ENCODE assay signal across 24 cellular contexts in the genomic region with DNA sequence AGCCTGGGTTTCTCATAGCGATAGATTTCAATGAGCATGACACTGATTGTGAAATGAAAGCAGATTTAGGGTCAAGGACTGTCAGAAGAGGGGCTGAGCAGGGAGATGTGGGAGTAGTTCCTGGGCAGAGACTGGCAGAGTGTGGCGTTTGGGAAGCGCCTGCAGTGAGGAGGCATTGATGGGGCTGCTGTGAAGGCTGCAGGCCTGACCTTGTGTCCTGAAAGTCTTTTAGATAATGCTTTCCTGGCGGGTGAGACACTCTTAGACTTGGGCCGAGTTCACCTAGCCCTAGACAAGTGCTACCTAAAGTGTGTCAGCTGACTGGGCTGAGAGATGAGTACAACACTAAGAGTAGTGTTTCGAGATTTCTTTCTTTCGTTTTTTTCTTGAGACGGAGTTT. TPM values are rescaled to one million over a fixed set of nuclear protein-coding genes. Genes with fewer than 3 reads are reported as not detected.
DNase-seq lines count a peak whose midpoint lies in the region; ATAC-seq and TF ChIP-seq lines count a peak whose summit lies in the region.
"Had no signal": no experiment of that assay in that cellular context is flagged by ENCODE, and none has a peak within 500 bp of the region (broad histone marks: within the 10 kb centered on the region; RNA-seq: fewer than 3 reads in every experiment).

No MANE protein-coding gene starts in this region.

- no peak overlapping the region for H3K4me3 ChIP-seq in WERI-Rb-1 (ENCODE audit: low read depth, low read length)
- H3K4me3 ChIP-seq: ovary, SJCRH30 had no signal

- intact Hi-C loops in left ventricle myocardium superior (cut with micrococcal nuclease), result no loop called here

- H3K27ac ChIP-seq in WERI-Rb-1, result no peak overlapping the region
- H3K27ac ChIP-seq: KMS-11, ovary, SJCRH30 had no signal

- H3K9me3 Mint-ChIP-seq in osteocyte (ENCODE audit: unreplicated experiment), result no peaks in the 10 kb centered on the region
- H3K9me3 Mint-ChIP-seq in stimulated activated memory B cell treated with anti-CD40 and anti-IgM and Interleukin-4, amounts not matched to agents 10 μg/mL and 1 μg/mL and 100 μg/mL, for 72 hours, result no peaks in the 10 kb centered on the region
- H3K9me3 Mint-ChIP-seq: naive thymus-derived CD4-positive, alpha-beta T cell had no signal

- no peaks in the 10 kb centered on the region for H3K36me3 ChIP-seq in WERI-Rb-1
- H3K36me3 ChIP-seq: ovary, SJCRH30 had no signal

- peaks cover 12% of the 10 kb centered on the region for H3K4me1 Mint-ChIP-seq in T-helper 17 cell
- H3K4me1 Mint-ChIP-seq in osteocyte (ENCODE audit: unreplicated experiment), result peaks cover 52% of the 10 kb centered on the region
- peaks cover 8% of the 10 kb centered on the region for H3K4me1 Mint-ChIP-seq in stimulated activated memory B cell treated with anti-CD40 and anti-IgM and Interleukin-4, amounts not matched to agents 10 μg/mL and 1 μg/mL and 100 μg/mL, for 72 hours
- H3K4me1 Mint-ChIP-seq: CD14-positive monocyte had no signal

- H3K36me3 Mint-ChIP-seq in T-helper 17 cell (ENCODE audit: low read depth) (peaks cover 4% of the 10 kb centered on the region), osteocyte (ENCODE audit: unreplicated experiment) (no peaks in the 10 kb centered on the region)
- H3K36me3 Mint-ChIP-seq in stimulated activated memory B cell treated with anti-CD40 and anti-IgM and Interleukin-4, amounts not matched to agents 10 μg/mL and 1 μg/mL and 100 μg/mL, for 72 hours, result peaks cover 22% of the 10 kb centered on the region
- H3K36me3 Mint-ChIP-seq: CD14-positive monocyte had no signal

- H3K4me3 Mint-ChIP-seq in T-helper 17 cell (no peak overlapping the region), osteocyte (ENCODE audit: unreplicated experiment) (no peak overlapping the region)
- H3K4me3 Mint-ChIP-seq in stimulated activated memory B cell treated with anti-CD40 and anti-IgM and Interleukin-4, amounts not matched to agents 10 μg/mL and 1 μg/mL and 100 μg/mL, for 72 hours, result no peak overlapping the region
- H3K4me3 Mint-ChIP-seq: activated naive CD8-positive, alpha-beta T cell; CD14-positive monocyte had no signal

- peak overlapping the region; percentile 39 for H3K27ac Mint-ChIP-seq in T-helper 17 cell
- peak overlapping the region; percentile 73 for H3K27ac Mint-ChIP-seq in osteocyte (ENCODE audit: unreplicated experiment)
- H3K27ac Mint-ChIP-seq in stimulated activated memory B cell treated with anti-CD40 and anti-IgM and Interleukin-4, amounts not matched to agents 10 μg/mL and 1 μg/mL and 100 μg/mL, for 72 hours, result no peak overlapping the region
- H3K27ac Mint-ChIP-seq: activated naive CD8-positive, alpha-beta T cell had no signal

- H3K27me3 Mint-ChIP-seq in T-helper 17 cell (no peaks in the 10 kb centered on the region), osteocyte (ENCODE audit: unreplicated experiment) (no peaks in the 10 kb centered on the region)
- H3K27me3 Mint-ChIP-seq in stimulated activated memory B cell treated with anti-CD40 and anti-IgM and Interleukin-4, amounts not matched to agents 10 μg/mL and 1 μg/mL and 100 μg/mL, for 72 hours, result no peaks in the 10 kb centered on the region
- H3K27me3 Mint-ChIP-seq: activated naive CD8-positive, alpha-beta T cell; naive thymus-derived CD4-positive, alpha-beta T cell had no signal

- no peaks in the 10 kb centered on the region for H3K9me3 ChIP-seq in T-helper 17 cell (ENCODE audit: control insufficient read depth, low read length, poor library complexity, severe bottlenecking)
- H3K9me3 ChIP-seq in WERI-Rb-1 (ENCODE audit: severe bottlenecking), result no peaks in the 10 kb centered on the region
- H3K9me3 ChIP-seq: ovary, SJCRH30 had no signal

- ATAC-seq in T-helper 17 cell (no peak), left ventricle myocardium superior (peak; percentile 81), HG03280 (IDR thresholded peaks at IDR 0.05; ENCODE audit: unreplicated experiment) (no peak), GM21786 (IDR thresholded peaks at IDR 0.05; ENCODE audit: unreplicated experiment) (no peak)
- no peak for ATAC-seq in stimulated activated memory B cell treated with anti-CD40 and anti-IgM and Interleukin-4, amounts not matched to agents 10 μg/mL and 1 μg/mL and 100 μg/mL, for 72 hours
- ATAC-seq: naive thymus-derived CD4-positive, alpha-beta T cell; sciatic nerve had no signal

- DNase-seq in DMS79 (lab: John Stamatoyannopoulos, UW), result peak; percentile 26
- DNase-seq in T-helper 17 cell, result no peak
- no peak for DNase-seq in left ventricle myocardium superior
- no peak for DNase-seq in osteocyte (ENCODE audit: extremely low spot score, unreplicated experiment)
- DNase-seq in WERI-Rb-1, result no peak
- DNase-seq: activated CD4-positive, alpha-beta T cell treated with anti-CD3 and anti-CD28 coated beads, Interleukin-2, amount 50 U/mL, for 1 hour; effector CD4-positive, alpha-beta T cell; EL; HCEC 1CT; mesendoderm; naive thymus-derived CD4-positive, alpha-beta T cell; NCI-H187 treated with DMSO at 0.1 percent for 48 hours; NCI-H446; ovary; SJCRH30; stimulated activated CD4-positive, alpha-beta T cell treated with anti-CD3 and anti-CD28 coated beads, Interleukin-15, amount 100 ng/mL, for 24 hours; substantia nigra had no signal

- TF ChIP-seq CTCF in osteocyte (IDR thresholded peaks at IDR 0.05) (no peak), WERI-Rb-1 (IDR thresholded peaks at IDR 0.05; ENCODE audit: low read depth, low read length) (no peak)

- no peaks in the 10 kb centered on the region for H3K27me3 ChIP-seq in WERI-Rb-1 (ENCODE audit: insufficient read depth, low read depth, severe bottlenecking)
- H3K27me3 ChIP-seq: ovary, SJCRH30 had no signal

RNA-seq across cellular contexts. Expression of gene USP13, which starts 20.7 kb away (rescaled TPM):
- 1 to 10 TPM; 7.7 to 7.9 TPM for total RNA-seq in T-helper 17 cell
- 156 TPM for total RNA-seq in left ventricle myocardium superior
- 36.3 and 39.7 TPM in 2 replicates for total RNA-seq in osteocyte
